ENCODE assay signal across 11 cellular contexts in the genomic region with DNA sequence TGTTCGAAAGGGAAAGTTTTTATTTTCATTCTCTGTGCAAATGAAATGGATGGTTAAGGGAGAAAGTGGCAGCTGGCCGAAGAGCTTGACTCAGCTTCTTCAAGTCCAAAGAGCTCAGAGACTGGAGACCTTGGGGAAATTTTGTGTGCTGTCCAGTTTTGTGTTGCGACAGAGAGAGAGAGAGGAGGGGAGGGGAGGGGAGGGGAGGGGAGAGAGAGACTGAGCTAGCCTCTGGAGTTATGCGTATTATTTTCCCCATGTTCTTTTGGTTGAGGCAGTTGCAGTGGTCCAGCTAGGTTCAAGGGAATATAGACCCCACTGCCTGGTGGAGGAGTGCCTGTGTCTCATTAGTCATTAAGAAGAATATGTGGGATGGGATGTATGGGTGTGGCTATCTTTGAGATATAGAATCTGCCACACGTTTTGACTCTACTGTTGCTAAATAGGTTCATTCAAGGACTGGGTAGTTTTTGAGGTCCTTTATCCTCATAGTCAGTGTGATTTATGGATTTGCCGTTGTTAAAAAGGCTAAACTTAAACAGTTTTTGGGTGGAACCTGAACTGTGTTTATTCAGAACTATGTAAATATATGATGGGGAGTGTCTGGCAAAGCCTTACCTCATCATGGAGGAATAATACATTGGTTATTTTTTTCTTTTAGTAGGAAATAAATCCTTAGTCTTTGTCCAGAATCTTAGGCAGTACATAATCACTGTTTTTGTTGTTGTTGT.
DNase-seq lines count a peak whose midpoint lies in the region; ATAC-seq, FAIRE-seq and TF ChIP-seq lines count a peak whose summit lies in the region.
"Had no signal": no experiment of that assay in that cellular context is flagged by ENCODE, and none has a peak within 500 bp of the region (broad histone marks: within the 10 kb centered on the region; RNA-seq: fewer than 3 reads in every experiment).

No MANE protein-coding gene starts in this region.

- no peak overlapping the region for H2AFZ ChIP-seq in HepG2 (ENCODE audit: low read length)

- no peak for TF ChIP-seq EP300 in HepG2 (IDR thresholded peaks at IDR 0.05; ENCODE audit: low read depth in 2 of 2, low read length in 2 of 2)
- TF ChIP-seq EP300 in HepG2 (CRISPR knock-in tag; IDR thresholded peaks at IDR 0.05; ENCODE audit: borderline replicate concordance), result no peak

- H3K79me2 ChIP-seq in HepG2 (ENCODE audit: insufficient read depth, low read length), result peaks cover 58% of the 10 kb centered on the region

- POLR2A ChIA-PET in HEK293 (lab: Yijun Ruan, JAX) (no interaction called here), HepG2 (lab: Yijun Ruan, JAX) (interaction anchor here (1.1 kb wide), 1 partner anchor 19 kb away, joined by 3 read pairs; no protein-coding TSS in a partner anchor)

- ATAC-seq in HepG2 (no peak), GM19395 (IDR thresholded peaks at IDR 0.05; ENCODE audit: unreplicated experiment) (no peak), GM21723 (IDR thresholded peaks at IDR 0.05; ENCODE audit: unreplicated experiment) (no peak)

- H3K4me1 ChIP-seq in HEK293 (ENCODE audit: control insufficient read depth, insufficient read depth, low read length), result no peaks in the 10 kb centered on the region
- H3K4me1 ChIP-seq in HepG2 (ENCODE audit: insufficient read depth, low read length), result peaks cover 60% of the 10 kb centered on the region
- H3K4me1 ChIP-seq in skeletal muscle tissue (ENCODE audit: control insufficient read depth in 3 of 3, insufficient read depth in 3 of 3, low read length in 3 of 3), result peaks cover 26 to 30% (median 30%) of the 10 kb centered on the region in 3 donors

- WGBS in HepG2 (ENCODE audit: low lambda C conversion rate), result 61% methylated on average over 6 of the region's 6 CpGs

- TF ChIP-seq CTCF in HEK293 (tag by site-specific recombination; IDR thresholded peaks at IDR 0.05) (no peak), cardiac fibroblast (IDR thresholded peaks at IDR 0.05; ENCODE audit: low read depth, low read length) (no peak), HepG2 (CRISPR knock-in tag; IDR thresholded peaks at IDR 0.05) (no peak)

- H3K36me3 ChIP-seq in HEK293 (ENCODE audit: control insufficient read depth in 2 of 2, insufficient read depth in 1 of 2, low read length in 2 of 2), result no peaks in the 10 kb centered on the region
- H3K36me3 ChIP-seq in HepG2 (replicated peaks in 1 of 2; ENCODE audit: control insufficient read depth in 1 of 2, insufficient read depth in 2 of 2, low read length in 2 of 2), result no peaks in the 10 kb centered on the region
- no peaks in the 10 kb centered on the region for H3K36me3 ChIP-seq in skeletal muscle tissue (ENCODE audit: control insufficient read depth in 3 of 3, insufficient read depth in 3 of 3, low read length in 3 of 3)

- in situ Hi-C loops in HepG2 (cut with HindIII; ENCODE audit: extremely low pct_ligation_motif_present, low pct_unique_long_range_greater_than_20kb), result no loop called here

- FAIRE-seq in HepG2 (lab: Jason Lieb, UNC), result no peak

- intact Hi-C loops in HepG2 (cut with micrococcal nuclease; ENCODE audit: unreplicated experiment), result no loop called here

- no peak for TF ChIP-seq POLR2A in HepG2 (IDR thresholded peaks at IDR 0.05; ENCODE audit: insufficient read depth in 1 of 2, low read depth in 2 of 2, low read length in 2 of 2)

- H3K4me2 ChIP-seq in HepG2 (ENCODE audit: low read depth, low read length), result no peak overlapping the region

- no peaks in the 10 kb centered on the region for H3K27me3 ChIP-seq in HepG2 (ENCODE audit: control insufficient read depth in 1 of 2, insufficient read depth in 2 of 2, low read length in 2 of 2)
- no peaks in the 10 kb centered on the region for H3K27me3 ChIP-seq in skeletal muscle tissue (ENCODE audit: control insufficient read depth in 3 of 3, insufficient read depth in 3 of 3, low read length in 3 of 3)

- no peak for TF ChIP-seq RAD21 in HepG2 (CRISPR knock-in tag; IDR thresholded peaks at IDR 0.05)

- H3K27ac ChIP-seq in HEK293 (ENCODE audit: extremely low read depth, low read depth, low read length) (no peak overlapping the region), HepG2 (ENCODE audit: extremely low read length, insufficient read depth, low read length) (no peak overlapping the region), skeletal muscle tissue (ENCODE audit: low read depth, low read length) (peak overlapping the region; percentile 20)

- H3K4me3 ChIP-seq in HEK293 (ENCODE audit: low read depth, low read length) (no peak overlapping the region), cardiac fibroblast (replicated peaks in 1 of 2; ENCODE audit: low read depth in 2 of 2, low read length in 2 of 2) (peak overlapping the region in 1 of 2 donors; percentile 15), HepG2 (replicated peaks in 1 of 3; ENCODE audit: insufficient read depth in 1 of 3, low read depth in 2 of 3, low read length in 3 of 3) (no peak overlapping the region), skeletal muscle tissue (ENCODE audit: low read length in 3 of 3) (no peak overlapping the region)

- DNase-seq in cardiac fibroblast (ENCODE audit: low read depth in 2 of 2) (peak; percentile 87 to 88), HepG2 (ENCODE audit: low spot score) (no peak), NCI-H187 (lab: John Stamatoyannopoulos, UW) (no peak), OCI-M2 (lab: John Stamatoyannopoulos, UW; ENCODE audit: unreplicated experiment) (no peak)
- DNase-seq: activated CD4-positive, alpha-beta T cell treated with anti-CD3 and anti-CD28 coated beads, Interleukin-2, amount 50 U/mL, for 1 hour; activated naive CD8-positive, alpha-beta T cell treated with anti-CD3 and anti-CD28 coated beads, Interleukin-2, amount 10 ng/mL, durations not matched to agents 7 days and 5 days; NCI-H510A treated with DMSO at 0.1 percent for 48 hours had no signal

- CTCF ChIA-PET in HEK293 (lab: Yijun Ruan, JAX), result interaction anchor here (0.7 to 1.4 kb wide), 2 partner anchors 91 to 185 kb away, joined by 3 to 4 read pairs; no protein-coding TSS in a partner anchor
- CTCF ChIA-PET in HepG2 (lab: Yijun Ruan, JAX; ENCODE audit: low intra/inter-chr PET ratio, low total read pairs), result no interaction called here

- H3K9ac ChIP-seq in HepG2 (ENCODE audit: insufficient read depth, low read depth, low read length) (no peak overlapping the region), skeletal muscle tissue (ENCODE audit: low read depth in 1 of 3, low read length in 3 of 3) (peak overlapping the region in 1 of 3 donors; percentile 10)

- H3K9me3 ChIP-seq in HEK293 (ENCODE audit: control insufficient read depth, insufficient read depth, low read depth, low read length) (no peaks in the 10 kb centered on the region), HepG2 (ENCODE audit: low read length) (no peaks in the 10 kb centered on the region), skeletal muscle tissue (ENCODE audit: control insufficient read depth in 3 of 3, low read length in 3 of 3) (no peaks in the 10 kb centered on the region)

- no TSS peak for BruUV-seq in HepG2 (replicated peaks; lab: Mats Ljungman, UMichigan)

- H4K20me1 ChIP-seq in HepG2 (ENCODE audit: insufficient read depth, low read length), result no peaks in the 10 kb centered on the region

TF ChIP-seq in HEK293, 187 proteins besides CTCF, POLR2A, EP300 and RAD21 (continues in another document):
- TF ChIP-seq BCL11B (tag by site-specific recombination; IDR thresholded peaks at IDR 0.05; ENCODE audit: low read depth) (no peak), KLF7 (tag by site-specific recombination; IDR thresholded peaks at IDR 0.05; ENCODE audit: borderline replicate concordance) (no peak), GLIS2 (tag by site-specific recombination; IDR thresholded peaks at IDR 0.05) (no peak), ZNF169 (tag by site-specific recombination; IDR thresholded peaks at IDR 0.05) (no peak), ZNF19 (tag by site-specific recombination; IDR thresholded peaks at IDR 0.05; ENCODE audit: low read depth) (no peak), ZNF510 (tag by site-specific recombination; IDR thresholded peaks at IDR 0.05; ENCODE audit: insufficient replicate concordance) (no peak)

TF ChIP-seq in HepG2, 621 proteins besides CTCF, POLR2A, EP300 and RAD21:
- TF ChIP-seq GATAD2A (CRISPR knock-in tag; IDR thresholded peaks at IDR 0.05), result 0 out of 2 replicates have a peak, but pooled peaks have one; percentile 12
- peak; percentile 24; the same call in 1 of the 2 replicates for TF ChIP-seq CEBPB (IDR thresholded peaks at IDR 0.05; ENCODE audit: borderline replicate concordance, low read depth, low read length)
- TF ChIP-seq HNRNPK (IDR thresholded peaks at IDR 0.05; ENCODE audit: low read depth, low read length, poor library complexity, severe bottlenecking), result peak; percentile 62
- TF ChIP-seq ZSCAN25 (CRISPR knock-in tag; IDR thresholded peaks at IDR 0.05), result peak; percentile 21; the same call in 1 of the 2 replicates
- no peak for TF ChIP-seq ZNF607 (CRISPR knock-in tag; IDR thresholded peaks at IDR 0.05; ENCODE audit: borderline replicate concordance)

Comparison
In these comparisons a context has a peak if more than half of its experiments do, and no peak if none do; other contexts are left out.
1. DNase-seq: peak in cardiac fibroblast (2 of 2); none in HepG2 (single experiment), NCI-H187 (0 of 2) and OCI-M2 (single experiment).